Comparison of ENCODE assay signal across 8 cellular contexts in genomic region chr6:108914235-108915022, GRCh38.
A peak's percentile ranks its signal among the peaks of the same experiment; 100 is the strongest.
DNase-seq lines count a peak whose midpoint lies in the region; ATAC-seq, FAIRE-seq and TF ChIP-seq lines count a peak whose summit lies in the region.

No MANE protein-coding gene starts in this region.

- no peaks in the 10 kb centered on the region for H3K79me2 ChIP-seq in fibroblast of lung (ENCODE audit: control insufficient read depth, insufficient read depth, low read length)
- no peaks in the 10 kb centered on the region for H3K79me2 ChIP-seq in smooth muscle cell (ENCODE audit: low read depth)

- peaks cover 41% of the 10 kb centered on the region for H3K27me3 ChIP-seq in HAP-1 (ENCODE audit: low read depth)
- no peaks in the 10 kb centered on the region for H3K27me3 ChIP-seq in fibroblast of lung (ENCODE audit: control insufficient read depth, insufficient read depth, low read length)
- no peaks in the 10 kb centered on the region for H3K27me3 ChIP-seq in smooth muscle cell (ENCODE audit: low read depth)

- H3K9ac ChIP-seq in fibroblast of lung (ENCODE audit: insufficient read depth, low read length) = no peak overlapping the region
- H3K9ac ChIP-seq in smooth muscle cell (ENCODE audit: low read depth) = no peak overlapping the region

- H3K27ac ChIP-seq in fibroblast of lung (ENCODE audit: insufficient read depth, low read length) = no peak overlapping the region
- H3K27ac ChIP-seq in smooth muscle cell (ENCODE audit: low read depth) = no peak overlapping the region

- H3K4me2 ChIP-seq in fibroblast of lung (ENCODE audit: extremely low read depth, insufficient read depth, low read length) (no peak overlapping the region), smooth muscle cell (no peak overlapping the region)

- no peak for ATAC-seq in HG02870 (IDR thresholded peaks at IDR 0.05; ENCODE audit: unreplicated experiment)

- TF ChIP-seq CTCF in AG09309 (IDR thresholded peaks at IDR 0.05; ENCODE audit: control insufficient read depth, insufficient read depth, low read depth, low read length, missing control alignments) (peak; percentile 44), fibroblast of lung (conservative IDR thresholded peaks at IDR 0.05 in 1 of 2, IDR thresholded peaks at IDR 0.05 in 1 of 2; ENCODE audit: low read depth in 1 of 2, low read length in 2 of 2) (peak; percentile 35 to 53), smooth muscle cell (IDR thresholded peaks at IDR 0.05; ENCODE audit: borderline replicate concordance, insufficient read depth, poor library complexity, severe bottlenecking) (peak; percentile 51)

- H4K20me1 ChIP-seq in fibroblast of lung (ENCODE audit: control insufficient read depth, extremely low read depth, insufficient read depth, low read length) (no peaks in the 10 kb centered on the region), smooth muscle cell (ENCODE audit: low read depth) (no peaks in the 10 kb centered on the region)

- H3K9me3 ChIP-seq in HAP-1 (no peaks in the 10 kb centered on the region), fibroblast of lung (ENCODE audit: control insufficient read depth, insufficient read depth, low read depth, low read length) (no peaks in the 10 kb centered on the region), smooth muscle cell (replicated peaks; ENCODE audit: low read depth) (no peaks in the 10 kb centered on the region)

- H3K4me3 ChIP-seq in AG09309 (ENCODE audit: control insufficient read depth, low read depth, low read length) = no peak overlapping the region
- no peak overlapping the region for H3K4me3 ChIP-seq in HAP-1
- H3K4me3 ChIP-seq in fibroblast of lung (replicated peaks in 1 of 4; ENCODE audit: control extremely low read depth in 1 of 4, insufficient read depth in 1 of 4, low read depth in 3 of 4, low read length in 4 of 4) = no peak overlapping the region
- no peak overlapping the region for H3K4me3 ChIP-seq in smooth muscle cell

- FAIRE-seq in frontal cortex (lab: Jason Lieb, UNC) = no peak

- no peaks in the 10 kb centered on the region for H3F3A ChIP-seq in smooth muscle cell (ENCODE audit: low read depth)

- 58% methylated on average over 4 of the region's 4 CpGs for WGBS in smooth muscle cell (ENCODE audit: low lambda C conversion rate)

- H2AFZ ChIP-seq in fibroblast of lung (ENCODE audit: low read length) (no peak overlapping the region), smooth muscle cell (ENCODE audit: low read depth) (no peak overlapping the region)

- in situ Hi-C loops in HAP-1 (cut with MboI; ENCODE audit: low sequenced_read_pairs) = no loop called here

- H3K4me1 ChIP-seq in HAP-1 = no peaks in the 10 kb centered on the region
- H3K4me1 ChIP-seq in fibroblast of lung (ENCODE audit: control insufficient read depth, extremely low read depth, insufficient read depth, low read length) = no peaks in the 10 kb centered on the region
- no peaks in the 10 kb centered on the region for H3K4me1 ChIP-seq in smooth muscle cell (ENCODE audit: low read depth)

- H3K36me3 ChIP-seq in HAP-1 (replicated peaks) (no peaks in the 10 kb centered on the region), fibroblast of lung (ENCODE audit: control insufficient read depth, insufficient read depth, low read length) (no peaks in the 10 kb centered on the region), smooth muscle cell (ENCODE audit: low read depth) (no peaks in the 10 kb centered on the region)

- DNase-seq in AG09309 (ENCODE audit: low read depth) (no peak), HAP-1 (ENCODE audit: low spot score in 2 of 2) (peak; percentile 7 to 74), fibroblast of lung (ENCODE audit: low read depth in 2 of 2) (peak in 1 of 2 donors; percentile 51), smooth muscle cell (lab: John Stamatoyannopoulos, UW; ENCODE audit: unreplicated experiment) (no peak), frontal cortex (ENCODE audit: low spot score in 2 of 2) (no peak), inferior parietal cortex (ENCODE audit: extremely low spot score) (no peak)
- peak; percentile 31 to 45 for DNase-seq in activated CD4-positive, alpha-beta T cell treated with anti-CD3 and anti-CD28 coated beads for 4 hours

Comparison
In these comparisons a context has a peak if more than half of its experiments do, and no peak if none do; other contexts are left out.
1. DNase-seq: peak in HAP-1 (2 of 2) and activated CD4-positive, alpha-beta T cell treated with anti-CD3 and anti-CD28 coated beads for 4 hours (2 of 2); none in AG09309 (single experiment), smooth muscle cell (single experiment), frontal cortex (0 of 2) and inferior parietal cortex (single experiment).
2. Peak in every context shown above with its lines, with median percentiles within 50 percentile points of each other: CTCF ChIP-seq.